Comparison of ENCODE assay signal across 8 cellular contexts in genomic region chr18:44733069-44733753, GRCh38. TPM values are rescaled to one million over a fixed set of nuclear protein-coding genes. Genes with fewer than 3 reads are reported as not detected.
DNase-seq lines count a peak whose midpoint lies in the region; ATAC-seq and TF ChIP-seq lines count a peak whose summit lies in the region.
"Had no signal": no experiment of that assay in that cellular context is flagged by ENCODE, and none has a peak within 500 bp of the region (broad histone marks: within the 10 kb centered on the region; RNA-seq: fewer than 3 reads in every experiment).

No MANE protein-coding gene starts in this region.

- TF ChIP-seq CTCF in HFFc6 (IDR thresholded peaks at IDR 0.05), result no peak
- no peak for TF ChIP-seq CTCF in fibroblast of pulmonary artery (IDR thresholded peaks at IDR 0.05; ENCODE audit: low read length, missing control alignments)
- no peak for TF ChIP-seq CTCF in smooth muscle cell (IDR thresholded peaks at IDR 0.05; ENCODE audit: borderline replicate concordance, insufficient read depth, poor library complexity, severe bottlenecking)

- H3K9me3 Mint-ChIP-seq in HFFc6, result no peaks in the 10 kb centered on the region
- H3K9me3 Mint-ChIP-seq: T-cell had no signal

- H3K79me2 ChIP-seq in smooth muscle cell (ENCODE audit: low read depth), result peaks cover 31% of the 10 kb centered on the region

- H3K4me1 ChIP-seq in smooth muscle cell (ENCODE audit: low read depth), result peaks cover 37% of the 10 kb centered on the region

- H3K4me1 Mint-ChIP-seq in HFFc6 (ENCODE audit: low read depth), result peaks cover 52% of the 10 kb centered on the region

- peak overlapping the region; percentile 40; the same call in 1 of the 2 replicates for H3K4me3 Mint-ChIP-seq in HFFc6
- H3K4me3 Mint-ChIP-seq: T-cell had no signal

- peaks cover 34% of the 10 kb centered on the region for H3F3A ChIP-seq in smooth muscle cell (ENCODE audit: low read depth)

- 12% methylated on average over 8 of the region's 8 CpGs for WGBS in smooth muscle cell (ENCODE audit: low lambda C conversion rate)

- peak overlapping the region; percentile 67; the same call in 1 of the 2 replicates for H3K27ac Mint-ChIP-seq in HFFc6
- H3K27ac Mint-ChIP-seq: T-cell had no signal

- H3K36me3 ChIP-seq in smooth muscle cell (ENCODE audit: low read depth), result no peaks in the 10 kb centered on the region

- peak overlapping the region; percentile 74 for H3K4me2 ChIP-seq in smooth muscle cell

- no peak overlapping the region for H2AFZ ChIP-seq in smooth muscle cell (ENCODE audit: low read depth)

- ATAC-seq in SK-N-SH treated with all-trans-retinoic acid at 6 μM for 48 hours (peak; percentile 81), HG03521 (IDR thresholded peaks at IDR 0.05; ENCODE audit: unreplicated experiment) (no peak), HG03108 (IDR thresholded peaks at IDR 0.05; ENCODE audit: unreplicated experiment) (no peak)
- ATAC-seq: T-cell had no signal

- peaks cover 4% of the 10 kb centered on the region; the same call in 1 of the 2 replicates for H3K27me3 Mint-ChIP-seq in HFFc6 (ENCODE audit: insufficient read depth)
- H3K27me3 Mint-ChIP-seq: T-cell had no signal

- DNase-seq in HFFc6 (peak; percentile 82), fibroblast of pulmonary artery (ENCODE audit: low read depth) (peak; percentile 42), smooth muscle cell (lab: John Stamatoyannopoulos, UW; ENCODE audit: unreplicated experiment) (no peak), NCI-H82 (lab: John Stamatoyannopoulos, UW) (no peak)

- no peaks in the 10 kb centered on the region for H3K9me3 ChIP-seq in smooth muscle cell (replicated peaks; ENCODE audit: low read depth)

- H3K4me3 ChIP-seq in fibroblast of pulmonary artery (replicated peaks; ENCODE audit: low read depth, low read length) (no peak overlapping the region), smooth muscle cell (no peak overlapping the region)

- no peaks in the 10 kb centered on the region for H3K36me3 Mint-ChIP-seq in HFFc6 (ENCODE audit: low read depth)
- H3K36me3 Mint-ChIP-seq: T-cell had no signal

- no peaks in the 10 kb centered on the region for H3K27me3 ChIP-seq in smooth muscle cell (ENCODE audit: low read depth)

- no peaks in the 10 kb centered on the region for H4K20me1 ChIP-seq in smooth muscle cell (ENCODE audit: low read depth)

- H3K27ac ChIP-seq in smooth muscle cell (ENCODE audit: low read depth), result peak overlapping the region; percentile 93

- H3K9ac ChIP-seq in smooth muscle cell (ENCODE audit: low read depth), result peak overlapping the region; percentile 70

TF ChIP-seq in SK-N-SH treated with all-trans-retinoic acid at 6 μM for 48 hours, 23 proteins besides CTCF, POLR2A, EP300 and RAD21:
- no peak for TF ChIP-seq TSHZ2 (CRISPR knock-in tag; IDR thresholded peaks at IDR 0.05)
- TF ChIP-seq ZFP3 (CRISPR knock-in tag; IDR thresholded peaks at IDR 0.05), result no peak
- TF ChIP-seq GLIS3 (CRISPR knock-in tag; IDR thresholded peaks at IDR 0.05), result no peak
- TF ChIP-seq CSRNP3 (CRISPR knock-in tag; IDR thresholded peaks at IDR 0.05), result no peak
- TF ChIP-seq ZC3H10 (CRISPR knock-in tag; IDR thresholded peaks at IDR 0.05), result 0 out of 2 replicates have a peak, but pooled peaks have one; percentile 26

RNA-seq across cellular contexts. Expression of gene SETBP1, which starts 52.5 kb away (rescaled TPM):
- total RNA-seq in HFFc6 (2021; fragmentation: NEBNext Ultra II Directional; extraction: Animal tissue kit (Norgen Biotek cat#: 25700)), result under 1 TPM; 0.03 to 0.40 (median 0.09) TPM
- 17.7 and 19.2 TPM in 2 replicates for total RNA-seq in smooth muscle cell
- 4.7 and 6.1 TPM in 2 replicates for polyA plus RNA-seq in smooth muscle cell

Comparison
In these comparisons a context has a peak if more than half of its experiments do, and no peak if none do; other contexts are left out.
1. DNase-seq: peak in HFFc6 (single experiment) and fibroblast of pulmonary artery (single experiment); none in smooth muscle cell (single experiment) and NCI-H82 (single experiment).
2. RNA of gene SETBP1, which starts 52.5 kb away (total RNA-seq): 17.7 to 19.2 TPM in smooth muscle cell; 0.03 to 0.40 TPM in HFFc6; every median in the first group is over 10 times any median in the second.